Comparison of ENCODE assay signal across 15 cellular contexts in genomic region chr10:121695731-121696464, GRCh38.
"Had no signal": no experiment of that assay in that cellular context is flagged by ENCODE, and none has a peak within 500 bp of the region (broad histone marks: within the 10 kb centered on the region; RNA-seq: fewer than 3 reads in every experiment).

No MANE protein-coding gene starts in this region.

- H3K9me3 ChIP-seq: neutrophil, right atrium auricular region, upper lobe of right lung had no signal

- H3K36me3 ChIP-seq: brain microvascular endothelial cell, heart right ventricle, neutrophil, right atrium auricular region, upper lobe of right lung, WERI-Rb-1 had no signal

- FAIRE-seq: endometrium, frontal cortex, kidney, small intestine had no signal

- DNase-seq: activated CD4-positive, alpha-beta memory T cell treated with anti-CD3 and anti-CD28 coated beads, Interleukin-2, amount 10 ng/mL, durations not matched to agents 7 days and 5 days; activated CD4-positive, alpha-beta T cell treated with anti-CD3 and anti-CD28 coated beads for 36 hours; activated gamma-delta T cell; brain microvascular endothelial cell; heart right ventricle; kidney; small intestine; T-helper 1 cell; upper lobe of right lung had no signal

- H3K4me1 ChIP-seq: heart right ventricle, right atrium auricular region, upper lobe of right lung had no signal

- H3K27ac ChIP-seq: brain microvascular endothelial cell, heart right ventricle, neutrophil, right atrium auricular region, upper lobe of right lung, WERI-Rb-1 had no signal

- H3K27me3 ChIP-seq: brain microvascular endothelial cell, right atrium auricular region, upper lobe of right lung had no signal

- H3K4me3 ChIP-seq: heart right ventricle, right atrium auricular region, upper lobe of right lung had no signal

- ATAC-seq: activated CD4-positive, alpha-beta T cell treated with anti-CD3 and anti-CD28 coated beads for 36 hours; heart right ventricle; stimulated activated memory B cell treated with anti-CD40 and anti-IgM and Interleukin-4, amounts not matched to agents 10 μg/mL and 1 μg/mL and 100 μg/mL, for 72 hours had no signal
